17 cellular contexts compared by ENCODE assay signal in the genomic region with DNA sequence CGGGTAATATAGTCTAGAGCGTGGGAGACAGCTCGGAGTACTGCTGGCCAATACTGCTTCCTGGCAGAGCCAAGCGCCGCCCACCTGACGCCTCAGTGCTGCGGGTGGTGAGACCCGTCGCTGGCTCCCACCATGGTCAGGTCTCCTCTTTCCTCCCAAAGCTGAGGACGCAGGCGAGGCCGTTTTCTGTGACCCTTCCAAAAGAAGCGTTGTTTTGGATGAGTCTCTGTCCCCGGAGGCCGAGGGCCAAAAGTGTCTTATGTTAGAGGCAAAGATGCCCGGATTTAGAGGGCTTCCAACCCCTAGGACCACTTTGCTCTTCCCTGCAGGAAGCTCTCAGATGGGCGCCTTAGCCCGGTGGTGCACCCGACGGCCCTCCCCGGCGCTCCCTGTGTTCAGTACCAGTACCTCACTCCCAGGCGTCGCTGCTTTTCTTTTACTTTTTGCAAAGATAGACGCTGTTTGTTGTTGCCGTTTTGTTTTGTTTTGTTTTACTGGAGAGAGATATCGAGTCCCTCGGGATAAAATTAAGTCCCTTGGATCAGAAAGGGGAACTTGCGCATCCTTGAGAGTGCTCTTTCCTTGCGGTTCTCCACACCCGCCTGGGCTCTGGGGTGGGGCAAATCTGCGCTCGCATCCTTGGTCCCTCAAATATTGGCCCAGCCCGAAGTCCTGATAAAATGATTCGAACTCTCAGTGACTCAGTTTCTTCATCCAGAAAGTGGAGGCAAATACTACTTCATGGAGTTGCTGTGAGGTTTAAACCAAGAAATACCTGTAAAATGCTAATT. TPM values are rescaled to one million over a fixed set of nuclear protein-coding genes. Genes with fewer than 3 reads are reported as not detected.
DNase-seq lines count a peak whose midpoint lies in the region; ATAC-seq and TF ChIP-seq lines count a peak whose summit lies in the region.
"Had no signal": no experiment of that assay in that cellular context is flagged by ENCODE, and none has a peak within 500 bp of the region (broad histone marks: within the 10 kb centered on the region; RNA-seq: fewer than 3 reads in every experiment).

No MANE protein-coding gene starts in this region.

- H4K20me1 ChIP-seq in neural cell (ENCODE audit: insufficient read depth) = no peaks in the 10 kb centered on the region

- no peak for TF ChIP-seq RAD21 in neural cell (conservative IDR thresholded peaks at IDR 0.05)

- CTCF ChIA-PET in A673 (lab: Charles Lee) = no interaction called here

- H3K9me2 ChIP-seq in neural cell (ENCODE audit: insufficient read depth, low read length) = no peaks in the 10 kb centered on the region

- TF ChIP-seq POLR2A in body of pancreas (IDR thresholded peaks at IDR 0.05) (peak in 1 of 3 donors; percentile 20), ovary (IDR thresholded peaks at IDR 0.05) (no peak)

- H3K79me2 ChIP-seq in neural cell (replicated peaks; ENCODE audit: insufficient read depth, low read length) = no peaks in the 10 kb centered on the region

- H3K4me3 ChIP-seq in body of pancreas (no peak overlapping the region), neural cell (ENCODE audit: low read length) (no peak overlapping the region), ovary (no peak overlapping the region), A673 (ENCODE audit: low read depth, low read length, poor library complexity, severe bottlenecking) (no peak overlapping the region)
- H3K4me3 ChIP-seq: cardiac muscle cell, uterus had no signal

- H3K36me3 ChIP-seq in body of pancreas (replicated peaks in 1 of 2; ENCODE audit: insufficient read depth in 1 of 2, low read depth in 2 of 2) (no peaks in the 10 kb centered on the region), neural cell (ENCODE audit: insufficient read depth, low read length) (no peaks in the 10 kb centered on the region), ovary (no peaks in the 10 kb centered on the region), A673 (ENCODE audit: insufficient read depth, low read length, poor library complexity, severe bottlenecking) (no peaks in the 10 kb centered on the region)
- H3K36me3 ChIP-seq: cardiac muscle cell, uterus had no signal

- intact Hi-C loops in body of pancreas (cut with DNase I) (no loop called here), ovary (cut with DNase I) (no loop called here), A673 (cut with micrococcal nuclease; ENCODE audit: unreplicated experiment) (no loop called here)

- H3K27me3 ChIP-seq in body of pancreas (no peaks in the 10 kb centered on the region), neural cell (ENCODE audit: insufficient read depth, low read depth, low read length) (peaks cover 100% of the 10 kb centered on the region), ovary (peaks cover 4% of the 10 kb centered on the region), A673 (replicated peaks; ENCODE audit: insufficient read depth, low read depth, low read length, poor library complexity) (peaks cover 99% of the 10 kb centered on the region)

- peak; percentile 36 for ATAC-seq in body of pancreas

- H3K9me3 ChIP-seq in body of pancreas (no peaks in the 10 kb centered on the region), neural cell (ENCODE audit: low read length) (peaks cover 3% of the 10 kb centered on the region), ovary (no peaks in the 10 kb centered on the region), A673 (ENCODE audit: low read depth, low read length, poor library complexity, severe bottlenecking) (no peaks in the 10 kb centered on the region)
- H3K9me3 ChIP-seq: uterus had no signal

- no peak overlapping the region for H2AFZ ChIP-seq in neural cell (ENCODE audit: low read depth, low read length)

- POLR2A ChIA-PET in A673 (lab: Charles Lee; ENCODE audit: low non-redundant PET) = no interaction called here

- H3K27ac ChIP-seq in body of pancreas (peak overlapping the region in 3 of 4 donors; percentile 79 to 91 (median 90)), neural cell (ENCODE audit: low read length) (no peak overlapping the region), ovary (no peak overlapping the region), A673 (ENCODE audit: low read depth, low read length, poor library complexity, severe bottlenecking) (no peak overlapping the region)
- H3K27ac ChIP-seq: C4-2B, cardiac muscle cell, uterus had no signal

- no peak for TF ChIP-seq CTCF in GM20000 (IDR thresholded peaks at IDR 0.05; ENCODE audit: extremely low read depth, missing control alignments)
- peak in 3 of 7 experiments; percentile 9 to 25 (median 22) for TF ChIP-seq CTCF in body of pancreas (IDR thresholded peaks at IDR 0.05)
- TF ChIP-seq CTCF in neural cell (IDR thresholded peaks at IDR 0.05; ENCODE audit: poor library complexity, severe bottlenecking) = no peak
- TF ChIP-seq CTCF in ovary (IDR thresholded peaks at IDR 0.05) = no peak
- no peak for TF ChIP-seq CTCF in A673 (conservative IDR thresholded peaks at IDR 0.05; ENCODE audit: low read depth, low read length)

- peaks cover 4% of the 10 kb centered on the region for H3K4me1 ChIP-seq in body of pancreas
- no peaks in the 10 kb centered on the region for H3K4me1 ChIP-seq in ovary (ENCODE audit: insufficient read depth)
- H3K4me1 ChIP-seq in A673 (ENCODE audit: insufficient read depth, low read length, poor library complexity, severe bottlenecking) = no peaks in the 10 kb centered on the region

- no TSS peak for BruUV-seq in A673 (replicated peaks; lab: Mats Ljungman, UMichigan)

- TF ChIP-seq EP300 in neural cell (conservative IDR thresholded peaks at IDR 0.05; ENCODE audit: poor library complexity, severe bottlenecking) (no peak), ovary (IDR thresholded peaks at IDR 0.05) (no peak)

- H3F3A ChIP-seq in neural cell (ENCODE audit: insufficient read depth, low read length, poor library complexity, severe bottlenecking) = no peaks in the 10 kb centered on the region

- DNase-seq in Daoy (ENCODE audit: low read depth) = peak; percentile 38
- DNase-seq in GM20000 (ENCODE audit: low spot score) = peak; percentile 44
- peak in 3 of 4 donors; percentile 26 to 53 (median 50) for DNase-seq in body of pancreas
- no peak for DNase-seq in NOMO-1 (lab: John Stamatoyannopoulos, UW; ENCODE audit: unreplicated experiment in 2 of 2)
- no peak for DNase-seq in ovary
- DNase-seq in A673 (ENCODE audit: low spot score) = no peak
- DNase-seq: activated CD4-positive, alpha-beta T cell treated with anti-CD3 and anti-CD28 coated beads for 1 hour; activated gamma-delta T cell; uterus had no signal

- no peak overlapping the region for H3K4me2 ChIP-seq in neural cell (ENCODE audit: low read length)

- WGBS in body of pancreas, 2 donors = 40 to 52% methylated on average over 35 of the region's 35 CpGs
- 2% methylated on average over 35 of the region's 35 CpGs for WGBS in ovary, 3 donors

- H3K9ac ChIP-seq in neural cell (ENCODE audit: low read length) = no peak overlapping the region

TF ChIP-seq in neural cell, 6 proteins besides CTCF, POLR2A, EP300 and RAD21:
- TF ChIP-seq, protein P1, sequence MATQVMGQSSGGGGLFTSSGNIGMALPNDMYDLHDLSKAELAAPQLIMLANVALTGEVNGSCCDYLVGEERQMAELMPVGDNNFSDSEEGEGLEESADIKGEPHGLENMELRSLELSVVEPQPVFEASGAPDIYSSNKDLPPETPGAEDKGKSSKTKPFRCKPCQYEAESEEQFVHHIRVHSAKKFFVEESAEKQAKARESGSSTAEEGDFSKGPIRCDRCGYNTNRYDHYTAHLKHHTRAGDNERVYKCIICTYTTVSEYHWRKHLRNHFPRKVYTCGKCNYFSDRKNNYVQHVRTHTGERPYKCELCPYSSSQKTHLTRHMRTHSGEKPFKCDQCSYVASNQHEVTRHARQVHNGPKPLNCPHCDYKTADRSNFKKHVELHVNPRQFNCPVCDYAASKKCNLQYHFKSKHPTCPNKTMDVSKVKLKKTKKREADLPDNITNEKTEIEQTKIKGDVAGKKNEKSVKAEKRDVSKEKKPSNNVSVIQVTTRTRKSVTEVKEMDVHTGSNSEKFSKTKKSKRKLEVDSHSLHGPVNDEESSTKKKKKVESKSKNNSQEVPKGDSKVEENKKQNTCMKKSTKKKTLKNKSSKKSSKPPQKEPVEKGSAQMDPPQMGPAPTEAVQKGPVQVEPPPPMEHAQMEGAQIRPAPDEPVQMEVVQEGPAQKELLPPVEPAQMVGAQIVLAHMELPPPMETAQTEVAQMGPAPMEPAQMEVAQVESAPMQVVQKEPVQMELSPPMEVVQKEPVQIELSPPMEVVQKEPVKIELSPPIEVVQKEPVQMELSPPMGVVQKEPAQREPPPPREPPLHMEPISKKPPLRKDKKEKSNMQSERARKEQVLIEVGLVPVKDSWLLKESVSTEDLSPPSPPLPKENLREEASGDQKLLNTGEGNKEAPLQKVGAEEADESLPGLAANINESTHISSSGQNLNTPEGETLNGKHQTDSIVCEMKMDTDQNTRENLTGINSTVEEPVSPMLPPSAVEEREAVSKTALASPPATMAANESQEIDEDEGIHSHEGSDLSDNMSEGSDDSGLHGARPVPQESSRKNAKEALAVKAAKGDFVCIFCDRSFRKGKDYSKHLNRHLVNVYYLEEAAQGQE (IDR thresholded peaks at IDR 0.05; ENCODE audit: borderline replicate concordance) = no peak
- no peak for TF ChIP-seq POLR2AphosphoS5 (IDR thresholded peaks at IDR 0.05)
- no peak for TF ChIP-seq MXI1 (conservative IDR thresholded peaks at IDR 0.05; ENCODE audit: poor library complexity, severe bottlenecking)
- TF ChIP-seq SMC3 (conservative IDR thresholded peaks at IDR 0.05; ENCODE audit: poor library complexity) = no peak
- peak; percentile 38 for TF ChIP-seq EZH2 (IDR thresholded peaks at IDR 0.05; ENCODE audit: borderline replicate concordance, insufficient read depth, low read length, poor library complexity, severe bottlenecking)
- TF ChIP-seq TAF1 (IDR thresholded peaks at IDR 0.05; ENCODE audit: low read depth) = no peak

RNA-seq across cellular contexts. Expression of gene PDX1, which starts 7.0 kb away (rescaled TPM):
- not detected in 2 replicates for total RNA-seq in Daoy (2014; rRNA removed; shearing (Covaris generic))
- total RNA-seq in body of pancreas = 10 to 100 TPM in 1 of 2 donors, 1 to 10 TPM in 1; 6.5 to 25.1 TPM
- not detected in 2 replicates for polyA plus RNA-seq in neural cell
- not detected in 2 replicates for polyA minus RNA-seq in neural cell
- not detected for total RNA-seq in ovary
- not detected for polyA plus RNA-seq in ovary
- total RNA-seq in A673 (2021) = not detected in 2 replicates
- total RNA-seq: cardiac muscle cell, frontal cortex, HT1080, M059J, renal cortical epithelial cell, uterus had no signal
- polyA plus RNA-seq: cardiac muscle cell, keratinocyte had no signal

RNA-seq across cellular contexts. Expression of gene CDX2, which starts 42.3 kb away (rescaled TPM):
- not detected in 2 replicates for total RNA-seq in Daoy (2014; rRNA removed; shearing (Covaris generic))
- 1 to 10 TPM; 1.3 to 1.6 TPM for total RNA-seq in body of pancreas
- polyA plus RNA-seq in neural cell = not detected in 2 replicates
- polyA minus RNA-seq in neural cell = not detected in 2 replicates
- under 1 TPM in 2 of 7 donors, not detected in 5; 0.12 to 0.26 TPM for total RNA-seq in ovary
- under 1 TPM in 1 of 2 donors, not detected in 1; 0.02 TPM for polyA plus RNA-seq in ovary
- not detected in 2 replicates for total RNA-seq in A673 (2021)
- total RNA-seq: cardiac muscle cell, frontal cortex, HT1080, M059J, renal cortical epithelial cell had no signal
- polyA plus RNA-seq: cardiac muscle cell, keratinocyte had no signal

Comparison
In these comparisons a context has a peak if more than half of its experiments do, and no peak if none do; other contexts are left out.
1. DNase-seq: peak in Daoy (single experiment), GM20000 (single experiment) and body of pancreas (3 of 4); none in NOMO-1 (0 of 2), ovary (0 of 5) and A673 (single experiment).
2. H3K27ac ChIP-seq: peak in body of pancreas (3 of 4); none in neural cell (single experiment), ovary (0 of 2) and A673 (single experiment).